In genomic region chr3:44509393-44509921, GRCh38 we compare ENCODE assay signal across 8 cellular contexts. TPM values are rescaled to one million over a fixed set of nuclear protein-coding genes. Genes with fewer than 3 reads are reported as not detected.
DNase-seq lines count a peak whose midpoint lies in the region; ATAC-seq and TF ChIP-seq lines count a peak whose summit lies in the region.

No MANE protein-coding gene starts in this region.

- H3K9me2 ChIP-seq in DOHH2 (replicated peaks; ENCODE audit: control insufficient read depth, low read length) = no peaks in the 10 kb centered on the region

- H4K20me1 ChIP-seq in DOHH2 (ENCODE audit: control insufficient read depth, insufficient read depth, low read depth, low read length) = no peaks in the 10 kb centered on the region

- peak overlapping the region; percentile 90 to 99 (median 96) for H3K27ac Mint-ChIP-seq in immature natural killer cell

- no peaks in the 10 kb centered on the region for H3K36me3 Mint-ChIP-seq in immature natural killer cell

- peaks cover 55% of the 10 kb centered on the region for H3K79me2 ChIP-seq in DOHH2 (ENCODE audit: control insufficient read depth, low read length)

- H3K9me3 Mint-ChIP-seq in immature natural killer cell = peaks cover 0 to 2% (median 0%) of the 10 kb centered on the region in 6 donors

- peak overlapping the region; percentile 96 to 99 (median 97) for H3K4me3 Mint-ChIP-seq in immature natural killer cell

- no peak for TF ChIP-seq CTCF in DOHH2 (IDR thresholded peaks at IDR 0.05; ENCODE audit: low read depth, low read length, poor library complexity, severe bottlenecking)

- H3K4me2 ChIP-seq in DOHH2 (ENCODE audit: low read length) = peak overlapping the region; percentile 80

- peak; percentile 34 for DNase-seq in adipocyte (ENCODE audit: low read depth)
- DNase-seq in immature natural killer cell = peak in 1 of 3 donors; percentile 1
- DNase-seq in superior temporal gyrus (ENCODE audit: extremely low spot score) = peak; percentile 22
- DNase-seq in AG20443 (ENCODE audit: low spot score) = no peak
- DNase-seq in NCI-H1105 treated with DMSO at 0.1 percent for 48 hours (lab: John Stamatoyannopoulos, UW) = no peak
- no peak for DNase-seq in NCI-H1092 (lab: John Stamatoyannopoulos, UW)

- ATAC-seq in HG03571 (IDR thresholded peaks at IDR 0.05; ENCODE audit: unreplicated experiment) = peak; percentile 17

- H3K27me3 Mint-ChIP-seq in immature natural killer cell (ENCODE audit: low read depth in 3 of 3) = peaks cover 2 to 11% (median 8%) of the 10 kb centered on the region in 3 donors

- H3K9ac ChIP-seq in adipocyte (ENCODE audit: low read length) = peak overlapping the region; percentile 85

- H3K9me3 ChIP-seq in DOHH2 (ENCODE audit: control insufficient read depth, insufficient read depth, low read length) (peaks cover 8% of the 10 kb centered on the region; the same call in 1 of the 2 replicates), adipocyte (ENCODE audit: control insufficient read depth, low read length) (no peaks in the 10 kb centered on the region)

- H3K4me3 ChIP-seq in DOHH2 (ENCODE audit: low read length) = peak overlapping the region; percentile 92
- H3K4me3 ChIP-seq in adipocyte (ENCODE audit: low read length) = peak overlapping the region; percentile 87

- H3K27me3 ChIP-seq in DOHH2 (ENCODE audit: control insufficient read depth, low read length) = no peaks in the 10 kb centered on the region
- no peaks in the 10 kb centered on the region for H3K27me3 ChIP-seq in adipocyte (replicated peaks; ENCODE audit: control insufficient read depth, insufficient read depth, low read length)

- H3K4me1 Mint-ChIP-seq in immature natural killer cell = peaks cover 34 to 52% of the 10 kb centered on the region in 2 donors

- H3K27ac ChIP-seq in DOHH2 (ENCODE audit: low read depth, low read length) = no peak overlapping the region

- H3K36me3 ChIP-seq in DOHH2 (ENCODE audit: control insufficient read depth, low read length) (peaks cover 19% of the 10 kb centered on the region), adipocyte (ENCODE audit: control insufficient read depth, insufficient read depth, low read length, severe bottlenecking) (peaks cover 8% of the 10 kb centered on the region)

- H3K4me1 ChIP-seq in DOHH2 (ENCODE audit: control insufficient read depth, low read length) (peaks cover 23% of the 10 kb centered on the region), adipocyte (ENCODE audit: control insufficient read depth, insufficient read depth, low read length) (peaks cover 16% of the 10 kb centered on the region)

- no peaks in the 10 kb centered on the region for H3F3A ChIP-seq in DOHH2 (ENCODE audit: control insufficient read depth, insufficient read depth)

RNA-seq across cellular contexts. Expression of gene ZNF445, which starts 32.0 kb away (rescaled TPM):
- polyA plus RNA-seq in immature natural killer cell = 1 to 10 TPM in 2 of 3 donors, under 1 TPM in 1; 0.11 to 4.0 (median 2.0) TPM

RNA-seq across cellular contexts. Expression of gene ZKSCAN7, which starts 45.5 kb away (rescaled TPM):
- 1 to 10 TPM in 2 of 3 donors, under 1 TPM in 1; 0.88 to 4.5 (median 4.2) TPM for polyA plus RNA-seq in immature natural killer cell

Comparison
In these comparisons a context has a peak if more than half of its experiments do, and no peak if none do; other contexts are left out.
1. DNase-seq: peak in adipocyte (single experiment) and superior temporal gyrus (single experiment); none in AG20443 (single experiment), NCI-H1105 treated with DMSO at 0.1 percent for 48 hours (single experiment) and NCI-H1092 (single experiment).